ENCODE assay signal across 21 cellular contexts in genomic region chr1:74357150-74357549, GRCh38.
DNase-seq lines count a peak whose midpoint lies in the region; ATAC-seq and TF ChIP-seq lines count a peak whose summit lies in the region.
"Had no signal": no experiment of that assay in that cellular context is flagged by ENCODE, and none has a peak within 500 bp of the region (broad histone marks: within the 10 kb centered on the region; RNA-seq: fewer than 3 reads in every experiment).

No MANE protein-coding gene starts in this region.

- no peak overlapping the region for H3K14ac ChIP-seq in neuronal stem cell (ENCODE audit: low read length)

- H3K18ac ChIP-seq in neuronal stem cell (ENCODE audit: low read length): no peak overlapping the region

- no peaks in the 10 kb centered on the region for H3K27me3 ChIP-seq in heart right ventricle
- no peaks in the 10 kb centered on the region for H3K27me3 ChIP-seq in neuronal stem cell (ENCODE audit: control insufficient read depth in 3 of 3, insufficient read depth in 3 of 3, low read depth in 1 of 3, low read length in 3 of 3)

- DNase-seq in NCI-H748 (lab: John Stamatoyannopoulos, UW; ENCODE audit: unreplicated experiment): peak; percentile 57
- DNase-seq in NCI-H748 treated with DMSO at 0.1 percent for 48 hours (lab: John Stamatoyannopoulos, UW): no peak
- peak; percentile 23 for DNase-seq in NCI-H69 (lab: John Stamatoyannopoulos, UW)
- no peak for DNase-seq in heart right ventricle
- no peak for DNase-seq in neuronal stem cell (ENCODE audit: low spot score)
- DNase-seq in activated effector memory CD4-positive, alpha-beta T cell treated with anti-CD3 and anti-CD28 coated beads, Interleukin-2, amount 50 U/mL, for 16 hours: no peak
- no peak for DNase-seq in stimulated activated CD4-positive, alpha-beta T cell treated with anti-CD3 and anti-CD28 coated beads, Interleukin-2, amount 100 ng/mL, for 48 hours
- DNase-seq: 8988T; AML-193; C1 segment of cervical spinal cord; Calu3; CD8-positive, alpha-beta T cell; DMS153; GDM1; H7; KG1; NCI-H1105; NCI-H1694 treated with DMSO at 0.1 percent for 48 hours; NCI-H2081 treated with DMSO at 0.1 percent for 48 hours; NCI-H774 had no signal

- no peak for TF ChIP-seq CTCF in heart right ventricle (IDR thresholded peaks at IDR 0.05)

- no peak overlapping the region for H2BK15ac ChIP-seq in neuronal stem cell (ENCODE audit: low read length)

- no peak overlapping the region for H4K8ac ChIP-seq in neuronal stem cell (ENCODE audit: low read depth, low read length)

- no peak overlapping the region for H3K4ac ChIP-seq in neuronal stem cell (ENCODE audit: low read length)

- no peak overlapping the region for H3K9ac ChIP-seq in neuronal stem cell (ENCODE audit: low read depth, low read length, poor library complexity)

- H3K4me1 ChIP-seq in heart right ventricle (peaks cover 0 to 14% (median 3%) of the 10 kb centered on the region in 9 donors), neuronal stem cell (ENCODE audit: control insufficient read depth in 2 of 2, insufficient read depth in 1 of 2, low read depth in 1 of 2, low read length in 2 of 2) (peaks cover 0 to 4% of the 10 kb centered on the region in 2 donors)

- H3K36me3 ChIP-seq in heart right ventricle (peaks cover 0 to 29% (median 0%) of the 10 kb centered on the region in 9 donors), neuronal stem cell (replicated peaks in 1 of 2; ENCODE audit: control insufficient read depth in 2 of 2, insufficient read depth in 2 of 2, low read length in 2 of 2) (no peaks in the 10 kb centered on the region)

- H3K27ac ChIP-seq in heart right ventricle: peak overlapping the region in 9 of 10 donors; percentile 3 to 66 (median 44)
- H3K27ac ChIP-seq in neuronal stem cell (replicated peaks; ENCODE audit: low read length): no peak overlapping the region

- ATAC-seq in heart right ventricle (peak in 5 of 8 donors; percentile 37 to 70 (median 54)), HG03439 (IDR thresholded peaks at IDR 0.05; ENCODE audit: unreplicated experiment) (no peak)
- ATAC-seq: CD8-positive, alpha-beta T cell had no signal

- intact Hi-C loops in heart right ventricle (cut with DNase I): no loop called here

- H2BK12ac ChIP-seq in neuronal stem cell (ENCODE audit: low read length): no peak overlapping the region

- H3K23ac ChIP-seq in neuronal stem cell (ENCODE audit: low read depth, low read length, poor library complexity): no peak overlapping the region

- H3K4me2 ChIP-seq in neuronal stem cell (ENCODE audit: insufficient read depth, low read length, poor library complexity, severe bottlenecking): no peak overlapping the region

- 33 to 51% methylated on average over 3 of the region's 3 CpGs for WGBS in heart right ventricle, 2 donors
- WGBS in neuronal stem cell (ENCODE audit: extremely low coverage in 2 of 2, insufficient read length in 2 of 2, insufficient replicate concordance in 1 of 2), 2 donors: no CpG with 5 or more reads among the region's 3 CpGs

- H3K9me3 ChIP-seq in heart right ventricle (no peaks in the 10 kb centered on the region), neuronal stem cell (replicated peaks in 1 of 2; ENCODE audit: control insufficient read depth in 2 of 2, insufficient read depth in 1 of 2, low read depth in 1 of 2, low read length in 2 of 2) (peaks cover 0 to 4% of the 10 kb centered on the region in 2 donors)

- peak overlapping the region; percentile 75 for H2AFZ ChIP-seq in neuronal stem cell (ENCODE audit: low read length)

- H2AK5ac ChIP-seq in neuronal stem cell (ENCODE audit: low read depth, low read length): no peak overlapping the region

- no peak overlapping the region for H2BK5ac ChIP-seq in neuronal stem cell (ENCODE audit: low read length)

- no peak overlapping the region for H2BK120ac ChIP-seq in neuronal stem cell (ENCODE audit: low read depth, low read length)

- no peaks in the 10 kb centered on the region for H3K79me1 ChIP-seq in neuronal stem cell (ENCODE audit: low read depth, low read length)

- no peak overlapping the region for H3K4me3 ChIP-seq in heart right ventricle
- no peak overlapping the region for H3K4me3 ChIP-seq in neuronal stem cell (ENCODE audit: low read length in 2 of 2)

- no peak overlapping the region for H4K91ac ChIP-seq in neuronal stem cell (ENCODE audit: low read depth, low read length, poor library complexity)

Comparison
In these comparisons a context has a peak if more than half of its experiments do, and no peak if none do; other contexts are left out.
1. DNase-seq: peak in NCI-H748 (single experiment) and NCI-H69 (single experiment); none in NCI-H748 treated with DMSO at 0.1 percent for 48 hours (single experiment), heart right ventricle (0 of 2), neuronal stem cell (single experiment), activated effector memory CD4-positive, alpha-beta T cell treated with anti-CD3 and anti-CD28 coated beads, Interleukin-2, amount 50 U/mL, for 16 hours (single experiment) and stimulated activated CD4-positive, alpha-beta T cell treated with anti-CD3 and anti-CD28 coated beads, Interleukin-2, amount 100 ng/mL, for 48 hours (0 of 2).